In genomic region chr6:142356271-142356938, GRCh38 we compare ENCODE assay signal across 15 cellular contexts. TPM values are rescaled to one million over a fixed set of nuclear protein-coding genes. Genes with fewer than 3 reads are reported as not detected.
DNase-seq lines count a peak whose midpoint lies in the region; ATAC-seq and TF ChIP-seq lines count a peak whose summit lies in the region.
"Had no signal": no experiment of that assay in that cellular context is flagged by ENCODE, and none has a peak within 500 bp of the region (broad histone marks: within the 10 kb centered on the region; RNA-seq: fewer than 3 reads in every experiment).

No MANE protein-coding gene starts in this region.

- H3K27ac ChIP-seq in HEK293 (ENCODE audit: extremely low read depth, low read depth, low read length) = no peak overlapping the region
- no peak overlapping the region for H3K27ac ChIP-seq in heart right ventricle
- H3K27ac ChIP-seq in A673 (ENCODE audit: low read depth, low read length, poor library complexity, severe bottlenecking) = no peak overlapping the region
- H3K27ac ChIP-seq: adrenal gland, esophagus muscularis mucosa, neutrophil, spleen, testis, VCaP had no signal

- peak overlapping the region; percentile 52 for H3K4me3 Mint-ChIP-seq in activated naive CD8-positive, alpha-beta T cell treated with anti-CD3 and anti-CD28 coated beads, Interleukin-2, amount 50 U/mL, for 24 hours
- H3K4me3 Mint-ChIP-seq in naive thymus-derived CD8-positive, alpha-beta T cell = peak overlapping the region in 7 of 10 donors; percentile 15 to 73 (median 56)
- H3K4me3 Mint-ChIP-seq in osteocyte (ENCODE audit: unreplicated experiment) = no peak overlapping the region
- H3K4me3 Mint-ChIP-seq: memory B cell had no signal

- H3K36me3 Mint-ChIP-seq in activated naive CD8-positive, alpha-beta T cell treated with anti-CD3 and anti-CD28 coated beads, Interleukin-2, amount 50 U/mL, for 24 hours (ENCODE audit: low read depth) = no peaks in the 10 kb centered on the region
- H3K36me3 Mint-ChIP-seq in naive thymus-derived CD8-positive, alpha-beta T cell = peaks cover 0 to 4% (median 0%) of the 10 kb centered on the region in 3 donors
- H3K36me3 Mint-ChIP-seq in osteocyte (ENCODE audit: unreplicated experiment) = peaks cover 1% of the 10 kb centered on the region
- H3K36me3 Mint-ChIP-seq: memory B cell had no signal

- H3K9me3 Mint-ChIP-seq in activated naive CD8-positive, alpha-beta T cell treated with anti-CD3 and anti-CD28 coated beads, Interleukin-2, amount 50 U/mL, for 24 hours = peaks cover under 1% of the 10 kb centered on the region
- peaks cover 0 to 1% (median 0%) of the 10 kb centered on the region in 9 donors for H3K9me3 Mint-ChIP-seq in naive thymus-derived CD8-positive, alpha-beta T cell
- peaks cover 2% of the 10 kb centered on the region for H3K9me3 Mint-ChIP-seq in osteocyte (ENCODE audit: unreplicated experiment)

- CTCF ChIA-PET in HEK293 (lab: Yijun Ruan, JAX) = interaction anchor here (0.6 to 2.3 kb wide), 12 partner anchors 8 to 200 kb away, joined by 3 to 8 read pairs (median 4); partner anchors contain the start of gene ADGRG6
- CTCF ChIA-PET in A673 (lab: Charles Lee) = no interaction called here

- WGBS in heart right ventricle, 2 donors = 72 to 79% methylated on average over 4 of the region's 4 CpGs

- H3K27ac Mint-ChIP-seq in activated naive CD8-positive, alpha-beta T cell treated with anti-CD3 and anti-CD28 coated beads, Interleukin-2, amount 50 U/mL, for 24 hours = peak overlapping the region; percentile 84
- H3K27ac Mint-ChIP-seq in naive thymus-derived CD8-positive, alpha-beta T cell = peak overlapping the region; percentile 16 to 88 (median 80)
- H3K27ac Mint-ChIP-seq in osteocyte (ENCODE audit: unreplicated experiment) = no peak overlapping the region
- H3K27ac Mint-ChIP-seq: memory B cell had no signal

- H3K4me1 ChIP-seq in HEK293 (ENCODE audit: control insufficient read depth, insufficient read depth, low read length) (peaks cover 30% of the 10 kb centered on the region), heart right ventricle (no peaks in the 10 kb centered on the region), A673 (ENCODE audit: insufficient read depth, low read length, poor library complexity, severe bottlenecking) (no peaks in the 10 kb centered on the region)
- H3K4me1 ChIP-seq: adrenal gland, esophagus muscularis mucosa, spleen, testis had no signal

- intact Hi-C loops in heart right ventricle (cut with DNase I) = no loop called here
- intact Hi-C loops in A673 (cut with micrococcal nuclease; ENCODE audit: unreplicated experiment) = no loop called here

- ATAC-seq in activated naive CD8-positive, alpha-beta T cell treated with anti-CD3 and anti-CD28 coated beads, Interleukin-2, amount 50 U/mL, for 24 hours = peak; percentile 84
- no peak for ATAC-seq in naive thymus-derived CD8-positive, alpha-beta T cell
- no peak for ATAC-seq in heart right ventricle

- no peaks in the 10 kb centered on the region for H3K27me3 Mint-ChIP-seq in activated naive CD8-positive, alpha-beta T cell treated with anti-CD3 and anti-CD28 coated beads, Interleukin-2, amount 50 U/mL, for 24 hours
- H3K27me3 Mint-ChIP-seq in naive thymus-derived CD8-positive, alpha-beta T cell = no peaks in the 10 kb centered on the region
- H3K27me3 Mint-ChIP-seq in osteocyte (ENCODE audit: unreplicated experiment) = no peaks in the 10 kb centered on the region

- POLR2A ChIA-PET in HEK293 (lab: Yijun Ruan, JAX) (interaction anchor here (0.6 to 1.6 kb wide), 3 partner anchors 25 to 55 kb away, joined by 3 read pairs; partner anchors contain the start of gene ADGRG6), A673 (lab: Charles Lee; ENCODE audit: low non-redundant PET) (no interaction called here)
- POLR2A ChIA-PET in naive thymus-derived CD8-positive, alpha-beta T cell (lab: Charles Lee) = interaction anchor here (0.5 to 1.2 kb wide), 3 partner anchors 25 to 522 kb away, joined by 3 to 4 read pairs (median 4); no protein-coding TSS in a partner anchor

- H3K4me1 Mint-ChIP-seq in activated naive CD8-positive, alpha-beta T cell treated with anti-CD3 and anti-CD28 coated beads, Interleukin-2, amount 50 U/mL, for 24 hours = peaks cover 32% of the 10 kb centered on the region
- peaks cover 2 to 24% (median 20%) of the 10 kb centered on the region in 4 donors for H3K4me1 Mint-ChIP-seq in naive thymus-derived CD8-positive, alpha-beta T cell
- H3K4me1 Mint-ChIP-seq in osteocyte (ENCODE audit: unreplicated experiment) = peaks cover 3% of the 10 kb centered on the region
- H3K4me1 Mint-ChIP-seq: memory B cell had no signal

- H3K36me3 ChIP-seq in HEK293 (ENCODE audit: control insufficient read depth in 2 of 2, insufficient read depth in 1 of 2, low read length in 2 of 2) (no peaks in the 10 kb centered on the region), heart right ventricle (no peaks in the 10 kb centered on the region), A673 (ENCODE audit: insufficient read depth, low read length, poor library complexity, severe bottlenecking) (no peaks in the 10 kb centered on the region)
- H3K36me3 ChIP-seq: adrenal gland, esophagus muscularis mucosa, neutrophil, spleen had no signal

- H3K9me3 ChIP-seq in HEK293 (ENCODE audit: control insufficient read depth, insufficient read depth, low read depth, low read length) (no peaks in the 10 kb centered on the region), heart right ventricle (peaks cover 0 to 5% (median 0%) of the 10 kb centered on the region in 11 donors), A673 (ENCODE audit: low read depth, low read length, poor library complexity, severe bottlenecking) (no peaks in the 10 kb centered on the region)
- H3K9me3 ChIP-seq: adrenal gland, esophagus muscularis mucosa, neutrophil, testis had no signal

- H3K4me3 ChIP-seq in HEK293 (ENCODE audit: low read depth, low read length) (no peak overlapping the region), heart right ventricle (no peak overlapping the region), A673 (ENCODE audit: low read depth, low read length, poor library complexity, severe bottlenecking) (no peak overlapping the region)
- H3K4me3 ChIP-seq: adrenal gland, esophagus muscularis mucosa, spleen, testis had no signal

- TF ChIP-seq CTCF in HEK293 (tag by site-specific recombination; IDR thresholded peaks at IDR 0.05) = no peak
- TF ChIP-seq CTCF in heart right ventricle (IDR thresholded peaks at IDR 0.05) = no peak
- no peak for TF ChIP-seq CTCF in osteocyte (IDR thresholded peaks at IDR 0.05)
- no peak for TF ChIP-seq CTCF in A673 (conservative IDR thresholded peaks at IDR 0.05; ENCODE audit: low read depth, low read length)

- H3K27me3 ChIP-seq in heart right ventricle (peaks cover 0 to 11% (median 0%) of the 10 kb centered on the region in 7 donors), A673 (replicated peaks; ENCODE audit: insufficient read depth, low read depth, low read length, poor library complexity) (no peaks in the 10 kb centered on the region)
- H3K27me3 ChIP-seq: adrenal gland, esophagus muscularis mucosa, spleen, testis had no signal

- no TSS peak for BruUV-seq in A673 (replicated peaks; lab: Mats Ljungman, UMichigan)

- DNase-seq in AG08396 (ENCODE audit: low spot score) (peak; percentile 17), DMS153 treated with DMSO at 0.1 percent for 48 hours (lab: John Stamatoyannopoulos, UW; ENCODE audit: unreplicated experiment) (no peak), heart right ventricle (no peak), osteocyte (ENCODE audit: extremely low spot score, unreplicated experiment) (no peak), A673 (ENCODE audit: low spot score) (no peak)
- DNase-seq in activated naive CD8-positive, alpha-beta T cell treated with anti-CD3 and anti-CD28 coated beads, Interleukin-2, amount 50 U/mL, for 24 hours = peak; percentile 7
- no peak for DNase-seq in naive thymus-derived CD8-positive, alpha-beta T cell
- DNase-seq: adrenal gland, spleen, testis had no signal

TF ChIP-seq in HEK293, 187 proteins besides CTCF, POLR2A, EP300 and RAD21 (continues in another document):
- no peak for TF ChIP-seq ZNF837 (tag by site-specific recombination; IDR thresholded peaks at IDR 0.05)
- no peak for TF ChIP-seq BCL11A (tag by site-specific recombination; IDR thresholded peaks at IDR 0.05; ENCODE audit: low read depth)
- TF ChIP-seq OSR2 (tag by site-specific recombination; IDR thresholded peaks at IDR 0.05) = peak; percentile 78
- no peak for TF ChIP-seq ZBTB48 (tag by site-specific recombination; IDR thresholded peaks at IDR 0.05)
- TF ChIP-seq ZNF548 (tag by site-specific recombination; IDR thresholded peaks at IDR 0.05) = no peak
- TF ChIP-seq ZSCAN16 (tag by site-specific recombination; IDR thresholded peaks at IDR 0.05) = no peak
- TF ChIP-seq ZNF664 (tag by site-specific recombination; IDR thresholded peaks at IDR 0.05) = no peak; the same call in 1 of the 2 replicates
- no peak for TF ChIP-seq ZFHX2 (tag by site-specific recombination; conservative IDR thresholded peaks at IDR 0.05)
- no peak for TF ChIP-seq ZNF473 (tag by site-specific recombination; IDR thresholded peaks at IDR 0.05)
- TF ChIP-seq ZNF423 (tag by site-specific recombination; IDR thresholded peaks at IDR 0.05) = no peak
- TF ChIP-seq ZNF513 (tag by site-specific recombination; IDR thresholded peaks at IDR 0.05) = no peak
- no peak for TF ChIP-seq PRDM1 (tag by site-specific recombination; IDR thresholded peaks at IDR 0.05)
- no peak for TF ChIP-seq ZBTB7A (tag by site-specific recombination; IDR thresholded peaks at IDR 0.05; ENCODE audit: low read depth)
- TF ChIP-seq ZNF350 (tag by site-specific recombination; IDR thresholded peaks at IDR 0.05) = no peak

RNA-seq across cellular contexts. Expression of gene ADGRG6, which starts 54.6 kb away (rescaled TPM):
- 1 to 10 TPM; 2.4 to 2.5 TPM for total RNA-seq in naive thymus-derived CD8-positive, alpha-beta T cell
- 1 to 10 TPM in 1 of 3 donors, under 1 TPM in 1, not detected in 1; 0.73 to 1.7 TPM for polyA plus RNA-seq in naive thymus-derived CD8-positive, alpha-beta T cell
- total RNA-seq in heart right ventricle (1 to 10 TPM; 1.6 to 5.9 (median 3.3) TPM), osteocyte (0.51 and 0.97 TPM in 2 replicates), A673 (2021) (0.46 and 0.49 TPM in 2 replicates)
- polyA plus RNA-seq in heart right ventricle = 1 to 10 TPM in 1 of 2 donors, under 1 TPM in 1; 0.93 to 1.1 TPM

Comparison
In these comparisons a context has a peak if more than half of its experiments do, and no peak if none do; other contexts are left out.
1. DNase-seq: peak in AG08396 (single experiment) and activated naive CD8-positive, alpha-beta T cell treated with anti-CD3 and anti-CD28 coated beads, Interleukin-2, amount 50 U/mL, for 24 hours (single experiment); none in naive thymus-derived CD8-positive, alpha-beta T cell (0 of 10), DMS153 treated with DMSO at 0.1 percent for 48 hours (single experiment), heart right ventricle (0 of 2), osteocyte (single experiment) and A673 (single experiment).